ENCODE assay signal across 18 cellular contexts in genomic region chr11:129949067-129949466, GRCh38. TPM values are rescaled to one million over a fixed set of nuclear protein-coding genes. Genes with fewer than 3 reads are reported as not detected.
DNase-seq lines count a peak whose midpoint lies in the region; ATAC-seq and TF ChIP-seq lines count a peak whose summit lies in the region.
"Had no signal": no experiment of that assay in that cellular context is flagged by ENCODE, and none has a peak within 500 bp of the region (broad histone marks: within the 10 kb centered on the region; RNA-seq: fewer than 3 reads in every experiment).

No MANE protein-coding gene starts in this region.

- H3K9ac ChIP-seq in Karpas-422 (ENCODE audit: low read length): no peak overlapping the region
- peak overlapping the region; percentile 50; the same call in 1 of the 2 replicates for H3K9ac ChIP-seq in SU-DHL-6 (ENCODE audit: low read length)

- H3K4me3 ChIP-seq in Karpas-422 (ENCODE audit: low read length) (no peak overlapping the region), SU-DHL-6 (ENCODE audit: insufficient read depth, low read length, poor library complexity, severe bottlenecking) (no peak overlapping the region), neutrophil (ENCODE audit: low read depth in 1 of 2, low read length in 1 of 2) (no peak overlapping the region)
- H3K4me3 ChIP-seq: GM12878, GM23338 had no signal

- no peaks in the 10 kb centered on the region for H3K9me3 Mint-ChIP-seq in CD14-positive monocyte
- no peaks in the 10 kb centered on the region for H3K9me3 Mint-ChIP-seq in activated T-cell treated with anti-CD3 and anti-CD28 coated beads, Interleukin-2, amount 50 U/mL, for 72 hours
- H3K9me3 Mint-ChIP-seq: CD8-positive, alpha-beta T cell; GM23338; IgD-negative memory B cell had no signal

- peaks cover 41% of the 10 kb centered on the region for H3K4me1 ChIP-seq in Karpas-422 (ENCODE audit: low read length)
- H3K4me1 ChIP-seq in neutrophil (ENCODE audit: control insufficient read depth in 1 of 2, insufficient read depth in 1 of 2, low read depth in 1 of 2, low read length in 1 of 2): peaks cover 28% of the 10 kb centered on the region in 2 experiments
- H3K4me1 ChIP-seq: BE2C had no signal

- no peaks in the 10 kb centered on the region for H3K9me2 ChIP-seq in Karpas-422 (replicated peaks; ENCODE audit: insufficient read depth, low read length)
- no peaks in the 10 kb centered on the region for H3K9me2 ChIP-seq in SU-DHL-6 (replicated peaks; ENCODE audit: insufficient read depth, low read length)

- H3K79me2 ChIP-seq in Karpas-422 (ENCODE audit: low read length) (no peaks in the 10 kb centered on the region), SU-DHL-6 (ENCODE audit: insufficient read depth, low read length) (peaks cover 34% of the 10 kb centered on the region)

- H3K27me3 ChIP-seq in Karpas-422 (ENCODE audit: low read length) (no peaks in the 10 kb centered on the region), SU-DHL-6 (ENCODE audit: low read length) (no peaks in the 10 kb centered on the region), neutrophil (no peaks in the 10 kb centered on the region)
- H3K27me3 ChIP-seq: BE2C had no signal

- no peak for DNase-seq in CD14-positive monocyte (ENCODE audit: low spot score)
- DNase-seq in Karpas-422: no peak
- DNase-seq in activated naive CD4-positive, alpha-beta T cell treated with Interleukin-2 at 50 U/mL for 16 hours: no peak
- DNase-seq in activated T-cell treated with anti-CD3 and anti-CD28 coated beads, Interleukin-2, amount 50 U/mL, for 72 hours: no peak
- no peak for DNase-seq in activated effector memory CD4-positive, alpha-beta T cell treated with anti-CD3 and anti-CD28 coated beads, Interleukin-2, amount 50 U/mL, for 16 hours
- DNase-seq: ACHN; BE2C; Calu3; CD8-positive, alpha-beta T cell; DMS79 treated with DMSO at 0.1 percent for 48 hours; EL; HCEC 1CT; KG1 had no signal

- H3K4me3 Mint-ChIP-seq in CD14-positive monocyte: no peak overlapping the region
- H3K4me3 Mint-ChIP-seq in activated T-cell treated with anti-CD3 and anti-CD28 coated beads, Interleukin-2, amount 50 U/mL, for 72 hours: no peak overlapping the region
- H3K4me3 Mint-ChIP-seq: CD8-positive, alpha-beta T cell; GM23338 had no signal

- TF ChIP-seq CTCF in CD14-positive monocyte (IDR thresholded peaks at IDR 0.05) (no peak), SU-DHL-6 (IDR thresholded peaks at IDR 0.05; ENCODE audit: insufficient read depth, low read length, poor library complexity, severe bottlenecking) (no peak), neutrophil (IDR thresholded peaks at IDR 0.05) (no peak)

- peak overlapping the region in 6 of 7 donors; percentile 1 to 94 (median 80) for H3K27ac Mint-ChIP-seq in CD14-positive monocyte
- no peak overlapping the region for H3K27ac Mint-ChIP-seq in activated T-cell treated with anti-CD3 and anti-CD28 coated beads, Interleukin-2, amount 50 U/mL, for 72 hours
- H3K27ac Mint-ChIP-seq: CD8-positive, alpha-beta T cell; GM23338; IgD-negative memory B cell had no signal

- H3K36me3 ChIP-seq in Karpas-422 (ENCODE audit: insufficient read depth, low read length) (no peaks in the 10 kb centered on the region), SU-DHL-6 (ENCODE audit: low read length) (no peaks in the 10 kb centered on the region), neutrophil (peaks cover 21% of the 10 kb centered on the region)
- H3K36me3 ChIP-seq: BE2C had no signal

- H3K9me3 ChIP-seq in Karpas-422 (ENCODE audit: low read length) (no peaks in the 10 kb centered on the region), SU-DHL-6 (ENCODE audit: insufficient read depth, low read length) (no peaks in the 10 kb centered on the region), neutrophil (no peaks in the 10 kb centered on the region)
- H3K9me3 ChIP-seq: BE2C had no signal

- intact Hi-C loops in CD14-positive monocyte (cut with micrococcal nuclease): loop anchor here in 1 of 2 donors (10.0 kb wide), 1 partner anchor 46 kb away; no protein-coding TSS in a partner anchor

- H3F3A ChIP-seq in SU-DHL-6 (ENCODE audit: insufficient read depth): peaks cover 33% of the 10 kb centered on the region

- H2AFZ ChIP-seq in Karpas-422 (ENCODE audit: low read length) (no peak overlapping the region), SU-DHL-6 (ENCODE audit: low read depth, low read length, severe bottlenecking) (no peak overlapping the region)
- H2AFZ ChIP-seq: GM23338 had no signal

- H3K36me3 Mint-ChIP-seq in CD14-positive monocyte: peaks cover 27 to 29% of the 10 kb centered on the region in 2 donors
- no peaks in the 10 kb centered on the region for H3K36me3 Mint-ChIP-seq in activated T-cell treated with anti-CD3 and anti-CD28 coated beads, Interleukin-2, amount 50 U/mL, for 72 hours (ENCODE audit: insufficient read depth in 2 of 2)

- no peaks in the 10 kb centered on the region for H3K27me3 Mint-ChIP-seq in CD14-positive monocyte (ENCODE audit: low read depth in 3 of 3)
- H3K27me3 Mint-ChIP-seq in activated T-cell treated with anti-CD3 and anti-CD28 coated beads, Interleukin-2, amount 50 U/mL, for 72 hours (ENCODE audit: low read depth): no peaks in the 10 kb centered on the region
- H3K27me3 Mint-ChIP-seq: IgD-negative memory B cell had no signal

- H3K4me2 ChIP-seq in Karpas-422 (ENCODE audit: low read depth, low read length, poor library complexity, severe bottlenecking) (no peak overlapping the region), SU-DHL-6 (ENCODE audit: low read depth, low read length, poor library complexity, severe bottlenecking) (peak overlapping the region; percentile 91)
- H3K4me2 ChIP-seq: GM23338 had no signal

- H3K4me1 Mint-ChIP-seq in CD14-positive monocyte: peaks cover 58% of the 10 kb centered on the region
- H3K4me1 Mint-ChIP-seq in activated T-cell treated with anti-CD3 and anti-CD28 coated beads, Interleukin-2, amount 50 U/mL, for 72 hours (ENCODE audit: low read depth): peaks cover 20% of the 10 kb centered on the region

- H3K27ac ChIP-seq in Karpas-422 (ENCODE audit: low read length) (0 out of 2 replicates have a peak overlapping the region, but pooled peaks have one; percentile 18), SU-DHL-6 (ENCODE audit: low read depth, low read length) (peak overlapping the region; percentile 95), neutrophil (peak overlapping the region; percentile 76)

- ATAC-seq in activated T-cell treated with anti-CD3 and anti-CD28 coated beads, Interleukin-2, amount 50 U/mL, for 72 hours (replicated peaks in 1 of 2): no peak
- ATAC-seq: CD8-positive, alpha-beta T cell; GM12878; GM23338 had no signal

- H4K20me1 ChIP-seq in Karpas-422 (ENCODE audit: insufficient read depth, low read depth, low read length) (no peaks in the 10 kb centered on the region), SU-DHL-6 (ENCODE audit: low read depth, low read length) (no peaks in the 10 kb centered on the region)

RNA-seq across cellular contexts. Expression of gene PRDM10, which starts 53.6 kb away (rescaled TPM):
- 1 to 10 TPM in 1 of 2 donors, under 1 TPM in 1; 0.64 to 1.1 TPM for polyA plus RNA-seq in CD14-positive monocyte
- total RNA-seq in Karpas-422 (2014; rRNA removed; shearing (Covaris generic); ENCODE audit: low replicate concordance): 7.1 and 9.8 TPM in 2 replicates
- 1 to 10 TPM; 5.4 to 5.5 TPM for total RNA-seq in activated T-cell treated with anti-CD3 and anti-CD28 coated beads, Interleukin-2, amount 50 U/mL, for 72 hours

RNA-seq across cellular contexts. Expression of gene NFRKB, which starts 53.7 kb away (rescaled TPM):
- 1 to 10 TPM; 5.8 to 9.1 TPM for polyA plus RNA-seq in CD14-positive monocyte
- total RNA-seq in Karpas-422 (2014; rRNA removed; shearing (Covaris generic); ENCODE audit: low replicate concordance): 9.4 and 26.9 TPM in 2 replicates
- 10 to 100 TPM; 29.6 to 34.8 TPM for total RNA-seq in activated T-cell treated with anti-CD3 and anti-CD28 coated beads, Interleukin-2, amount 50 U/mL, for 72 hours

Comparison
In these comparisons a context has a peak if more than half of its experiments do, and no peak if none do; other contexts are left out.
1. H3K27ac ChIP-seq: peak in every context shown above with its lines; median percentile 95 in SU-DHL-6; 76 in neutrophil; 18 in Karpas-422.